22 cellular contexts compared by ENCODE assay signal in the genomic region with DNA sequence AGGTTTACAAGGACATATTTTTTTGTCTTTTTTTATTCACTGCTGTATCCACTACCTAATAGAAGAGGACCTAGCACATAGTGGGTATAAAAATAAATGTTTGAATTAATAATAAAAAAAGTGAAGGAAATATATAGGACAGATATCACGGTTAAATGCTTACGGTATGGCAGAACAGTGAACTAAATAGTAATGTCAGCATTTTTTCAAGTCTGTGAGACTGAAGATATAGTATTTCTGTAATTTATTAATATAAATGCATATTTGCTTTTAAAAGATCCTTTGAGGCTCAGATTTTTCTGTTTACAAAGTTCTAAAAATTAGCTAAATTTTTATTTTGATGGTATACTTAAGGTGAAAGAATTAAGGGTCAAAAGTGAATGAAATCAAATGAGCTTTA.
DNase-seq lines count a peak whose midpoint lies in the region; ATAC-seq, FAIRE-seq and TF ChIP-seq lines count a peak whose summit lies in the region.
"Had no signal": no experiment of that assay in that cellular context is flagged by ENCODE, and none has a peak within 500 bp of the region (broad histone marks: within the 10 kb centered on the region; RNA-seq: fewer than 3 reads in every experiment).

No MANE protein-coding gene starts in this region.

- no peak for ATAC-seq in A549
- no peak for ATAC-seq in IMR-90 (ENCODE audit: low read depth)
- ATAC-seq in K562, result no peak
- no peak for ATAC-seq in activated T-cell treated with anti-CD3 and anti-CD28 coated beads, Interleukin-2, amount 50 U/mL, for 4 hours
- ATAC-seq in GM19397 (IDR thresholded peaks at IDR 0.05; ENCODE audit: unreplicated experiment), result no peak
- ATAC-seq: CD8-positive, alpha-beta T cell had no signal

- no peak overlapping the region for H2BK120ac ChIP-seq in IMR-90 (ENCODE audit: low read depth, low read length)

- BruUV-seq in IMR-90 (replicated peaks; lab: Mats Ljungman, UMichigan), result no TSS peak
- BruUV-seq in K562 (replicated peaks; lab: Mats Ljungman, UMichigan), result no TSS peak

- H2BK20ac ChIP-seq in IMR-90 (ENCODE audit: low read depth, low read length), result no peak overlapping the region

- H3K4me2 ChIP-seq in A549 (no peak overlapping the region), IMR-90 (ENCODE audit: low read depth, low read length) (no peak overlapping the region), K562 (ENCODE audit: insufficient read depth, low read length) (no peak overlapping the region)
- H3K4me2 ChIP-seq: BLaER1 treated with 17β-estradiol and CSF1 and Interleukin-3, amounts not matched to agents 10 nM and 100 nM had no signal

- H3K9ac ChIP-seq in IMR-90 (ENCODE audit: low read depth, low read length), result no peak overlapping the region
- H3K9ac ChIP-seq in K562 (ENCODE audit: insufficient read depth in 1 of 2, low read depth in 2 of 2, low read length in 2 of 2), result no peak overlapping the region
- H3K9ac ChIP-seq: BLaER1 treated with 17β-estradiol and CSF1 and Interleukin-3, amounts not matched to agents 10 nM and 100 nM had no signal

- no peak overlapping the region for H2AK9ac ChIP-seq in IMR-90 (replicated peaks; ENCODE audit: low read depth, low read length, poor library complexity)

- TF ChIP-seq EP300 in A549 (IDR thresholded peaks at IDR 0.05), result no peak
- TF ChIP-seq EP300 in K562 (IDR thresholded peaks at IDR 0.05; ENCODE audit: low read length), result no peak

- H3K14ac ChIP-seq in IMR-90 (replicated peaks; ENCODE audit: low read depth, low read length), result no peak overlapping the region

- dilution Hi-C loops in IMR-90 (cut with HindIII; ENCODE audit: low sequenced_read_pairs, unreplicated experiment), result no loop called here

- H3K27ac ChIP-seq in A549, result no peak overlapping the region
- no peak overlapping the region for H3K27ac ChIP-seq in IMR-90 (ENCODE audit: insufficient read depth, low read length)
- H3K27ac ChIP-seq in K562 (ENCODE audit: extremely low read depth, low read depth, low read length), result no peak overlapping the region
- H3K27ac ChIP-seq: BLaER1 treated with 17β-estradiol and CSF1 and Interleukin-3, amounts not matched to agents 10 nM and 100 nM; C4-2B had no signal

- H3K9me3 ChIP-seq in A549 (no peaks in the 10 kb centered on the region), IMR-90 (ENCODE audit: control insufficient read depth, insufficient read depth, low read length) (peaks cover 2% of the 10 kb centered on the region; the same call in 1 of the 2 replicates), K562 (replicated peaks; ENCODE audit: control insufficient read depth, insufficient read depth, low read depth, low read length) (no peaks in the 10 kb centered on the region)
- H3K9me3 ChIP-seq: BLaER1 treated with 17β-estradiol and CSF1 and Interleukin-3, amounts not matched to agents 10 nM and 100 nM; Caco-2 had no signal

- H3K27me3 ChIP-seq in IMR-90 (ENCODE audit: control insufficient read depth, insufficient read depth, low read length) (no peaks in the 10 kb centered on the region), K562 (ENCODE audit: control insufficient read depth in 2 of 2, insufficient read depth in 2 of 2, low read length in 2 of 2) (no peaks in the 10 kb centered on the region)
- H3K27me3 ChIP-seq: BLaER1 treated with 17β-estradiol and CSF1 and Interleukin-3, amounts not matched to agents 10 nM and 100 nM had no signal

- H3K4me3 Mint-ChIP-seq in activated T-cell treated with anti-CD3 and anti-CD28 coated beads, Interleukin-2, amount 50 U/mL, for 4 hours, result no peak overlapping the region
- H3K4me3 Mint-ChIP-seq: B cell; CD4-positive, alpha-beta T cell; CD8-positive, alpha-beta T cell had no signal

- H3K36me3 ChIP-seq in IMR-90 (ENCODE audit: control insufficient read depth, insufficient read depth, low read length), result no peaks in the 10 kb centered on the region
- no peaks in the 10 kb centered on the region for H3K36me3 ChIP-seq in K562 (ENCODE audit: control insufficient read depth, insufficient read depth, low read length)
- H3K36me3 ChIP-seq: BLaER1 treated with 17β-estradiol and CSF1 and Interleukin-3, amounts not matched to agents 10 nM and 100 nM had no signal

- no peak overlapping the region for H3K23ac ChIP-seq in IMR-90 (ENCODE audit: low read depth, low read length)

- no peaks in the 10 kb centered on the region for H3K79me1 ChIP-seq in IMR-90 (ENCODE audit: low read depth in 1 of 2, low read length in 2 of 2)

- H3K9me3 Mint-ChIP-seq in activated T-cell treated with anti-CD3 and anti-CD28 coated beads, Interleukin-2, amount 50 U/mL, for 4 hours, result no peaks in the 10 kb centered on the region
- H3K9me3 Mint-ChIP-seq: CD4-positive, alpha-beta T cell had no signal

- in situ Hi-C loops in IMR-90 (cut with MboI; ENCODE audit: low sequenced_read_pairs), result no loop called here
- in situ Hi-C loops in K562 (cut with MboI), result no loop called here

- POLR2A ChIA-PET in A549 (lab: Yijun Ruan, JAX), result no interaction called here
- POLR2A ChIA-PET in IMR-90 (lab: Charles Lee; ENCODE audit: unreplicated experiment), result no interaction called here
- POLR2A ChIA-PET in K562 (lab: Yijun Ruan, JAX), result interaction anchor here (0.6 to 0.7 kb wide), 3 partner anchors 11 to 629 kb away, joined by 3 to 5 read pairs (median 3); no protein-coding TSS in a partner anchor

- FAIRE-seq in A549 (lab: Jason Lieb, UNC) (no peak), K562 (lab: Jason Lieb, UNC) (no peak)
- FAIRE-seq: A204.1, D721Med, G401.6, GM12891, GM19239 had no signal

- no peak overlapping the region for H2BK15ac ChIP-seq in IMR-90 (ENCODE audit: low read depth, low read length)

- 58% methylated on average over 2 of the region's 2 CpGs for WGBS in A549 (ENCODE audit: missing lambda C conversion rate)
- no CpG with 5 or more reads among the region's 2 CpGs for WGBS in IMR-90 (ENCODE audit: extremely low coverage in 2 of 2, insufficient read length in 1 of 2), 2 experiments
- WGBS in K562 (ENCODE audit: insufficient coverage, low coverage, missing lambda C conversion rate), result 0% methylated on average over 2 of the region's 2 CpGs

- H3K56ac ChIP-seq in IMR-90 (ENCODE audit: extremely low read depth, insufficient read depth, low read length), result no peak overlapping the region

- CTCF ChIA-PET in A549 (lab: Yijun Ruan, JAX) (no interaction called here), IMR-90 (lab: Yijun Ruan, JAX) (no interaction called here), K562 (lab: Yijun Ruan, JAX; ENCODE audit: low intra/inter-chr PET ratio) (no interaction called here)

- no peak overlapping the region for H4K5ac ChIP-seq in IMR-90 (ENCODE audit: low read depth, low read length)

- H2AK5ac ChIP-seq in IMR-90 (ENCODE audit: low read depth, low read length), result no peak overlapping the region

- DNase-seq in A549 (ENCODE audit: low read depth in 1 of 2, low spot score in 1 of 2) (no peak), IMR-90 (no peak), K562 (ENCODE audit: extremely low read depth in 1 of 4, low spot score in 3 of 4) (no peak)
- no peak for DNase-seq in activated T-cell treated with anti-CD3 and anti-CD28 coated beads, Interleukin-2, amount 50 U/mL, for 4 hours
- no peak for DNase-seq in effector CD8-positive, alpha-beta T cell (lab: John Stamatoyannopoulos, UW)
- DNase-seq: 8988T; AML-193; Caco-2; Calu3; CD4-positive, alpha-beta T cell; CD8-positive, alpha-beta T cell; DMS79 treated with DMSO at 0.1 percent for 48 hours; GF-D8 had no signal

- H2AFZ ChIP-seq in IMR-90 (replicated peaks; ENCODE audit: low read length, poor library complexity), result no peak overlapping the region
- no peak overlapping the region for H2AFZ ChIP-seq in K562 (ENCODE audit: low read depth, low read length)

- H3K9me1 ChIP-seq in IMR-90 (ENCODE audit: insufficient read depth, low read length) (no peaks in the 10 kb centered on the region), K562 (ENCODE audit: control insufficient read depth, insufficient read depth, low read length) (no peaks in the 10 kb centered on the region)

- H3K4me3 ChIP-seq in A549 (no peak overlapping the region), IMR-90 (ENCODE audit: insufficient read depth, low read depth, low read length) (no peak overlapping the region), K562 (no peak overlapping the region)
- H3K4me3 ChIP-seq: BLaER1 treated with 17β-estradiol and CSF1 and Interleukin-3, amounts not matched to agents 10 nM and 100 nM had no signal

- H3K36me3 Mint-ChIP-seq in activated T-cell treated with anti-CD3 and anti-CD28 coated beads, Interleukin-2, amount 50 U/mL, for 4 hours (ENCODE audit: insufficient read depth), result no peaks in the 10 kb centered on the region
- H3K36me3 Mint-ChIP-seq: CD8-positive, alpha-beta T cell had no signal

- no peaks in the 10 kb centered on the region for H3K27me3 Mint-ChIP-seq in activated T-cell treated with anti-CD3 and anti-CD28 coated beads, Interleukin-2, amount 50 U/mL, for 4 hours (ENCODE audit: low read depth)
- H3K27me3 Mint-ChIP-seq: B cell; CD4-positive, alpha-beta T cell had no signal

- no peak overlapping the region for H4K8ac ChIP-seq in IMR-90 (ENCODE audit: low read depth in 2 of 2, low read length in 2 of 2)

- H3K4ac ChIP-seq in IMR-90 (ENCODE audit: low read depth, low read length), result no peak overlapping the region

- TF ChIP-seq POLR2A in A549 (IDR thresholded peaks at IDR 0.05; ENCODE audit: low read length) (no peak), IMR-90 (IDR thresholded peaks at IDR 0.05; ENCODE audit: low read depth, low read length) (no peak), K562 (conservative IDR thresholded peaks at IDR 0.05) (no peak)

- TF ChIP-seq RAD21 in A549 (conservative IDR thresholded peaks at IDR 0.05 in 1 of 2, IDR thresholded peaks at IDR 0.05 in 1 of 2) (no peak), IMR-90 (IDR thresholded peaks at IDR 0.05; ENCODE audit: low read length) (no peak), K562 (CRISPR knock-in tag; conservative IDR thresholded peaks at IDR 0.05 in 1 of 2, IDR thresholded peaks at IDR 0.05 in 1 of 2) (no peak)

- no peak overlapping the region for H3K18ac ChIP-seq in IMR-90 (ENCODE audit: low read depth, low read length)

- no peaks in the 10 kb centered on the region for H3K79me2 ChIP-seq in K562 (ENCODE audit: control insufficient read depth, insufficient read depth, low read length)

- no peak overlapping the region for H2BK5ac ChIP-seq in IMR-90 (ENCODE audit: low read depth, low read length, poor library complexity, severe bottlenecking)

- no peaks in the 10 kb centered on the region for H3K4me1 Mint-ChIP-seq in activated T-cell treated with anti-CD3 and anti-CD28 coated beads, Interleukin-2, amount 50 U/mL, for 4 hours (ENCODE audit: low read depth)
- H3K4me1 Mint-ChIP-seq: B cell had no signal

- H3K4me1 ChIP-seq in A549 (no peaks in the 10 kb centered on the region), IMR-90 (ENCODE audit: control insufficient read depth, insufficient read depth, low read length) (no peaks in the 10 kb centered on the region), K562 (replicated peaks in 1 of 2; ENCODE audit: control insufficient read depth in 2 of 2, insufficient read depth in 2 of 2, low read length in 2 of 2) (no peaks in the 10 kb centered on the region)
- H3K4me1 ChIP-seq: BLaER1 treated with 17β-estradiol and CSF1 and Interleukin-3, amounts not matched to agents 10 nM and 100 nM; Caco-2 had no signal

- intact Hi-C loops in IMR-90 (cut with micrococcal nuclease) (no loop called here), K562 (cut with micrococcal nuclease) (no loop called here)

- no peak for TF ChIP-seq CTCF in A549 (IDR thresholded peaks at IDR 0.05)
- TF ChIP-seq CTCF in IMR-90 (conservative IDR thresholded peaks at IDR 0.05; ENCODE audit: low read depth, low read length), result no peak
- no peak for TF ChIP-seq CTCF in K562 (IDR thresholded peaks at IDR 0.05 in 2 of 3, conservative IDR thresholded peaks at IDR 0.05 in 1 of 3; ENCODE audit: insufficient read depth in 2 of 3, low read depth in 1 of 3, low read length in 3 of 3)

- no peaks in the 10 kb centered on the region for H4K20me1 ChIP-seq in IMR-90 (ENCODE audit: insufficient read depth, low read length)
- H4K20me1 ChIP-seq in K562 (replicated peaks; ENCODE audit: control insufficient read depth, insufficient read depth, low read length), result no peaks in the 10 kb centered on the region
- H4K20me1 ChIP-seq: BLaER1 treated with 17β-estradiol and CSF1 and Interleukin-3, amounts not matched to agents 10 nM and 100 nM had no signal

- no peak overlapping the region for H4K91ac ChIP-seq in IMR-90 (ENCODE audit: insufficient read depth, low read depth, low read length)
